In genomic region chr18:67701-68100, GRCh38 we compare ENCODE assay signal across 12 cellular contexts. TPM values are rescaled to one million over a fixed set of nuclear protein-coding genes. Genes with fewer than 3 reads are reported as not detected.
DNase-seq lines count a peak whose midpoint lies in the region; ATAC-seq, FAIRE-seq and TF ChIP-seq lines count a peak whose summit lies in the region.
"Not testable (repeated sequence)": the region's sequence is repeated elsewhere in the genome, so short reads cannot be mapped to it uniquely, and the experiment has no call there.
"Had no signal": no experiment of that assay in that cellular context is flagged by ENCODE, and none has a peak within 500 bp of the region (broad histone marks: within the 10 kb centered on the region; RNA-seq: fewer than 3 reads in every experiment).

No MANE protein-coding gene starts in this region.

- H3K36me3 ChIP-seq in K562 (ENCODE audit: control insufficient read depth, insufficient read depth, low read length); HepG2 (replicated peaks in 1 of 2; ENCODE audit: control insufficient read depth in 1 of 2, insufficient read depth in 2 of 2, low read length in 2 of 2): not testable (repeated sequence)

- H3K36me3 Mint-ChIP-seq in activated CD4-positive, alpha-beta T cell treated with anti-CD3 and anti-CD28 coated beads for 36 hours (ENCODE audit: low read depth); activated T-cell treated with anti-CD3 and anti-CD28 coated beads, Interleukin-2, amount 50 U/mL, for 72 hours (ENCODE audit: insufficient read depth in 2 of 2); activated naive CD4-positive, alpha-beta T cell treated with anti-CD3 and anti-CD28 coated beads, Interleukin-2, amount 50 U/mL, for 72 hours; stimulated activated effector memory CD8-positive, alpha-beta T cell treated with anti-CD3 and anti-CD28 coated beads, Interleukin-12 subunit alpha, Interleukin-12 subunit beta, amount 100 ng/mL, for 72 hours: not testable (repeated sequence)

- not testable (repeated sequence) for BruUV-seq in K562 (replicated peaks; lab: Mats Ljungman, UMichigan); HepG2 (replicated peaks; lab: Mats Ljungman, UMichigan)

- not testable (repeated sequence) for TF ChIP-seq CTCF in K562 (IDR thresholded peaks at IDR 0.05 in 2 of 3, conservative IDR thresholded peaks at IDR 0.05 in 1 of 3; ENCODE audit: insufficient read depth in 2 of 3, low read depth in 1 of 3, low read length in 3 of 3); HepG2 (CRISPR knock-in tag; IDR thresholded peaks at IDR 0.05)

- not testable (repeated sequence) for H3K9ac ChIP-seq in K562 (ENCODE audit: insufficient read depth in 1 of 2, low read depth in 2 of 2, low read length in 2 of 2); HepG2 (ENCODE audit: insufficient read depth, low read depth, low read length)

- H3K9me1 ChIP-seq in K562 (ENCODE audit: control insufficient read depth, insufficient read depth, low read length): not testable (repeated sequence)

- H2AFZ ChIP-seq in K562 (ENCODE audit: low read depth, low read length); HepG2 (ENCODE audit: low read length): not testable (repeated sequence)

- CTCF ChIA-PET in activated CD4-positive, alpha-beta T cell treated with anti-CD3 and anti-CD28 coated beads for 36 hours (lab: Charles Lee); K562 (lab: Yijun Ruan, JAX; ENCODE audit: low intra/inter-chr PET ratio); HepG2 (lab: Yijun Ruan, JAX; ENCODE audit: low intra/inter-chr PET ratio, low total read pairs): not testable (repeated sequence)

- not testable (repeated sequence) for H3K4me3 ChIP-seq in K562; HepG2 (replicated peaks in 1 of 3; ENCODE audit: insufficient read depth in 1 of 3, low read depth in 2 of 3, low read length in 3 of 3)

- in situ Hi-C loops in K562 (cut with MboI); HepG2 (cut with HindIII; ENCODE audit: extremely low pct_ligation_motif_present, low pct_unique_long_range_greater_than_20kb): not testable (repeated sequence)

- intact Hi-C loops in activated CD4-positive, alpha-beta T cell treated with anti-CD3 and anti-CD28 coated beads for 36 hours (cut with DNase I, micrococcal nuclease); K562 (cut with micrococcal nuclease); HepG2 (cut with micrococcal nuclease; ENCODE audit: unreplicated experiment): not testable (repeated sequence)

- not testable (repeated sequence) for DNase-seq in activated CD4-positive, alpha-beta T cell treated with anti-CD3 and anti-CD28 coated beads for 36 hours; activated T-cell treated with anti-CD3 and anti-CD28 coated beads, Interleukin-2, amount 50 U/mL, for 72 hours; activated naive CD4-positive, alpha-beta T cell treated with anti-CD3 and anti-CD28 coated beads, Interleukin-2, amount 50 U/mL, for 72 hours (ENCODE audit: low spot score in 2 of 2); K562 (ENCODE audit: extremely low read depth in 1 of 4, low spot score in 3 of 4); HepG2 (ENCODE audit: low spot score); stimulated activated effector memory CD8-positive, alpha-beta T cell treated with anti-CD3 and anti-CD28 coated beads, Interleukin-12 subunit alpha, Interleukin-12 subunit beta, amount 100 ng/mL, for 72 hours (ENCODE audit: low spot score in 2 of 2)

- H3K27me3 Mint-ChIP-seq in activated CD4-positive, alpha-beta T cell treated with anti-CD3 and anti-CD28 coated beads for 36 hours: peaks cover 22% of the 10 kb centered on the region
- peaks cover 12% of the 10 kb centered on the region for H3K27me3 Mint-ChIP-seq in activated T-cell treated with anti-CD3 and anti-CD28 coated beads, Interleukin-2, amount 50 U/mL, for 72 hours (ENCODE audit: low read depth)

- H3K9me3 ChIP-seq in K562 (replicated peaks; ENCODE audit: control insufficient read depth, insufficient read depth, low read depth, low read length); HepG2 (ENCODE audit: low read length): not testable (repeated sequence)

- H3K4me1 Mint-ChIP-seq in activated CD4-positive, alpha-beta T cell treated with anti-CD3 and anti-CD28 coated beads for 36 hours; activated T-cell treated with anti-CD3 and anti-CD28 coated beads, Interleukin-2, amount 50 U/mL, for 72 hours (ENCODE audit: low read depth); stimulated activated effector memory CD8-positive, alpha-beta T cell treated with anti-CD3 and anti-CD28 coated beads, Interleukin-12 subunit alpha, Interleukin-12 subunit beta, amount 100 ng/mL, for 72 hours: not testable (repeated sequence)

- H3K79me2 ChIP-seq in K562 (ENCODE audit: control insufficient read depth, insufficient read depth, low read length); HepG2 (ENCODE audit: insufficient read depth, low read length): not testable (repeated sequence)

- FAIRE-seq in K562 (lab: Jason Lieb, UNC); HepG2 (lab: Jason Lieb, UNC): not testable (repeated sequence)

- TF ChIP-seq POLR2A in K562 (conservative IDR thresholded peaks at IDR 0.05); HepG2 (IDR thresholded peaks at IDR 0.05; ENCODE audit: insufficient read depth in 1 of 2, low read depth in 2 of 2, low read length in 2 of 2): not testable (repeated sequence)

- H4K20me1 ChIP-seq in K562 (replicated peaks; ENCODE audit: control insufficient read depth, insufficient read depth, low read length); HepG2 (ENCODE audit: insufficient read depth, low read length): not testable (repeated sequence)

- not testable (repeated sequence) for H3K27ac Mint-ChIP-seq in activated CD4-positive, alpha-beta T cell treated with anti-CD3 and anti-CD28 coated beads for 36 hours; activated T-cell treated with anti-CD3 and anti-CD28 coated beads, Interleukin-2, amount 50 U/mL, for 72 hours; activated naive CD4-positive, alpha-beta T cell treated with anti-CD3 and anti-CD28 coated beads, Interleukin-2, amount 50 U/mL, for 72 hours; stimulated activated effector memory CD8-positive, alpha-beta T cell treated with anti-CD3 and anti-CD28 coated beads, Interleukin-12 subunit alpha, Interleukin-12 subunit beta, amount 100 ng/mL, for 72 hours

- H3K27ac ChIP-seq in K562 (ENCODE audit: extremely low read depth, low read depth, low read length); HepG2 (ENCODE audit: extremely low read length, insufficient read depth, low read length): not testable (repeated sequence)

- not testable (repeated sequence) for H3K4me3 Mint-ChIP-seq in activated CD4-positive, alpha-beta T cell treated with anti-CD3 and anti-CD28 coated beads for 36 hours; activated T-cell treated with anti-CD3 and anti-CD28 coated beads, Interleukin-2, amount 50 U/mL, for 72 hours; stimulated activated effector memory CD8-positive, alpha-beta T cell treated with anti-CD3 and anti-CD28 coated beads, Interleukin-12 subunit alpha, Interleukin-12 subunit beta, amount 100 ng/mL, for 72 hours

- H3K4me2 ChIP-seq in K562 (ENCODE audit: insufficient read depth, low read length); HepG2 (ENCODE audit: low read depth, low read length): not testable (repeated sequence)

- peaks cover 7 to 21% of the 10 kb centered on the region in 2 experiments; a peak in 4 of 5 replicates for H3K27me3 ChIP-seq in K562 (ENCODE audit: control insufficient read depth in 2 of 2, insufficient read depth in 2 of 2, low read length in 2 of 2)
- not testable (repeated sequence) for H3K27me3 ChIP-seq in HepG2 (ENCODE audit: control insufficient read depth in 1 of 2, insufficient read depth in 2 of 2, low read length in 2 of 2)

- not testable (repeated sequence) for H3K9me3 Mint-ChIP-seq in activated CD4-positive, alpha-beta T cell treated with anti-CD3 and anti-CD28 coated beads for 36 hours (ENCODE audit: low read depth); activated T-cell treated with anti-CD3 and anti-CD28 coated beads, Interleukin-2, amount 50 U/mL, for 72 hours; activated naive CD4-positive, alpha-beta T cell treated with anti-CD3 and anti-CD28 coated beads, Interleukin-2, amount 50 U/mL, for 72 hours; stimulated activated effector memory CD8-positive, alpha-beta T cell treated with anti-CD3 and anti-CD28 coated beads, Interleukin-12 subunit alpha, Interleukin-12 subunit beta, amount 100 ng/mL, for 72 hours

- ATAC-seq in GM18867 (IDR thresholded peaks at IDR 0.05; ENCODE audit: unreplicated experiment) (peak; percentile 42), esophagus mucosa (peak; percentile 11)
- ATAC-seq in activated CD4-positive, alpha-beta T cell treated with anti-CD3 and anti-CD28 coated beads for 36 hours: peak; percentile 84
- ATAC-seq in activated T-cell treated with anti-CD3 and anti-CD28 coated beads, Interleukin-2, amount 50 U/mL, for 72 hours (replicated peaks in 1 of 2): peak; percentile 87 to 90
- peak; percentile 24 to 95 for ATAC-seq in activated naive CD4-positive, alpha-beta T cell treated with anti-CD3 and anti-CD28 coated beads, Interleukin-2, amount 50 U/mL, for 72 hours
- not testable (repeated sequence) for ATAC-seq in K562, HepG2
- ATAC-seq in stimulated activated effector memory CD8-positive, alpha-beta T cell treated with anti-CD3 and anti-CD28 coated beads, Interleukin-12 subunit alpha, Interleukin-12 subunit beta, amount 100 ng/mL, for 72 hours: peak; percentile 84

- H3K4me1 ChIP-seq in K562 (replicated peaks in 1 of 2; ENCODE audit: control insufficient read depth in 2 of 2, insufficient read depth in 2 of 2, low read length in 2 of 2): not testable (repeated sequence)
- H3K4me1 ChIP-seq in HepG2 (ENCODE audit: insufficient read depth, low read length): peaks cover 15% of the 10 kb centered on the region

- TF ChIP-seq EP300 in K562 (IDR thresholded peaks at IDR 0.05; ENCODE audit: low read length); HepG2 (IDR thresholded peaks at IDR 0.05; ENCODE audit: low read depth in 2 of 2, low read length in 2 of 2); HepG2 (CRISPR knock-in tag; IDR thresholded peaks at IDR 0.05; ENCODE audit: borderline replicate concordance): not testable (repeated sequence)

- TF ChIP-seq RAD21 in K562 (CRISPR knock-in tag; conservative IDR thresholded peaks at IDR 0.05 in 1 of 2, IDR thresholded peaks at IDR 0.05 in 1 of 2); HepG2 (CRISPR knock-in tag; IDR thresholded peaks at IDR 0.05): not testable (repeated sequence)

- POLR2A ChIA-PET in activated CD4-positive, alpha-beta T cell treated with anti-CD3 and anti-CD28 coated beads for 36 hours (lab: Charles Lee); K562 (lab: Yijun Ruan, JAX); HepG2 (lab: Yijun Ruan, JAX): not testable (repeated sequence)

- 1% methylated on average over 9 of the region's 9 CpGs for WGBS in K562 (ENCODE audit: insufficient coverage, low coverage, missing lambda C conversion rate)
- 78% methylated on average over 9 of the region's 9 CpGs for WGBS in HepG2 (ENCODE audit: low lambda C conversion rate)

RNA-seq across cellular contexts. Expression of gene TUBB8B, which starts 18.3 kb away (rescaled TPM):
- total RNA-seq in activated CD4-positive, alpha-beta T cell treated with anti-CD3 and anti-CD28 coated beads for 36 hours: not detected
- not detected for total RNA-seq in activated T-cell treated with anti-CD3 and anti-CD28 coated beads, Interleukin-2, amount 50 U/mL, for 72 hours
- total RNA-seq in activated naive CD4-positive, alpha-beta T cell treated with anti-CD3 and anti-CD28 coated beads, Interleukin-2, amount 50 U/mL, for 72 hours: not detected
- 0.49 TPM in 1 of 2 replicates, not detected in the other for total RNA-seq in K562 (2011; cell fraction: chromatin; rRNA removed; ENCODE audit: low replicate concordance)
- not detected in 2 replicates for total RNA-seq in K562 (2011; cell fraction: nucleolus; rRNA removed)
- not detected in 2 replicates for total RNA-seq in K562 (2011; cell fraction: nucleoplasm; rRNA removed)
- total RNA-seq in K562 (2014; rRNA removed): not detected in 2 replicates
- total RNA-seq in K562 (2014; rRNA removed; fragmentation: Illumina TruSeq; extraction: Trizol): not detected in 2 replicates
- not detected in 2 replicates for total RNA-seq in K562 (2015; rRNA removed; fragmentation: Illumina TruSeq; extraction: Trizol)
- total RNA-seq in K562 (2021): not detected in 2 replicates
- polyA plus RNA-seq in K562 (2011; rRNA removed): 0.08 TPM in 1 of 2 replicates, not detected in the other
- 0.09 TPM in 1 of 2 replicates, not detected in the other for polyA plus RNA-seq in K562 (2011; cell fraction: cytosol; rRNA removed)
- 0.17 TPM in 1 of 2 replicates, not detected in the other for polyA plus RNA-seq in K562 (2011; cell fraction: nucleus; rRNA removed)
- polyA plus RNA-seq in K562 (2012): not detected in 2 replicates
- polyA plus RNA-seq in K562 (2014; fragmentation: Illumina TruSeq; extraction: Trizol): 0.11 TPM in 1 of 2 replicates, not detected in the other
- polyA plus RNA-seq in K562 (2014; fragmentation: Nextera tagmentation; extraction: Ambion mirVana): not detected
- polyA plus RNA-seq in K562 (2014; rRNA removed): not detected in 2 replicates
- not detected in 2 replicates for polyA minus RNA-seq in K562 (2011; rRNA and poly(A)+ RNA removed)
- not detected in 2 replicates for polyA minus RNA-seq in K562 (2011; cell fraction: cytosol; rRNA and poly(A)+ RNA removed)
- polyA minus RNA-seq in K562 (2011; cell fraction: nucleus; rRNA and poly(A)+ RNA removed): not detected in 2 replicates
- not detected for total RNA-seq in esophagus mucosa
- 0.71 and 0.98 TPM in 2 replicates for total RNA-seq in HepG2 (2016; rRNA removed; fragmentation: Illumina TruSeq; extraction: Trizol)
- total RNA-seq in HepG2 (2016; cell fraction: cytosol; rRNA removed; fragmentation: Illumina TruSeq; extraction: Trizol; ENCODE audit: low read depth): 0.51 and 0.88 TPM in 2 replicates
- 0.71 and 0.74 TPM in 2 replicates for total RNA-seq in HepG2 (2016; cell fraction: insoluble cytoplasmic fraction; rRNA removed; fragmentation: Illumina TruSeq; extraction: Trizol)
- total RNA-seq in HepG2 (2016; cell fraction: membrane; rRNA removed; fragmentation: Illumina TruSeq; extraction: Trizol): 1.3 and 1.4 TPM in 2 replicates
- total RNA-seq in HepG2 (2016; cell fraction: nucleus; rRNA removed; fragmentation: Illumina TruSeq; extraction: Trizol): not detected in 2 replicates
- 4.4 and 6.7 TPM in 2 replicates for polyA plus RNA-seq in HepG2 (2011; rRNA removed)
- polyA plus RNA-seq in HepG2 (2011; cell fraction: cytosol; rRNA removed): 2.2 and 6.5 TPM in 2 replicates
- polyA plus RNA-seq in HepG2 (2011; cell fraction: nucleus; rRNA removed): 5.7 and 15.2 TPM in 2 replicates
- polyA plus RNA-seq in HepG2 (2012): 0.51 and 2.7 TPM in 2 replicates
- 0.77 and 1.1 TPM in 2 replicates for polyA plus RNA-seq in HepG2 (2016; cell fraction: cytosol; fragmentation: Illumina TruSeq; extraction: Trizol; ENCODE audit: low read depth)
- polyA plus RNA-seq in HepG2 (2016; cell fraction: insoluble cytoplasmic fraction; fragmentation: Illumina TruSeq; extraction: Trizol; ENCODE audit: low read depth): 0.75 and 0.88 TPM in 2 replicates
- 1.4 and 2.1 TPM in 2 replicates for polyA plus RNA-seq in HepG2 (2016; cell fraction: membrane; fragmentation: Illumina TruSeq; extraction: Trizol; ENCODE audit: low read depth)
- 2.2 and 2.4 TPM in 2 replicates for polyA plus RNA-seq in HepG2 (2016; cell fraction: nucleus; fragmentation: Illumina TruSeq; extraction: Trizol; ENCODE audit: insufficient read depth, low read depth)
- polyA minus RNA-seq in HepG2 (2011; rRNA and poly(A)+ RNA removed; ENCODE audit: low replicate concordance): 0.65 and 4.4 TPM in 2 replicates
- polyA minus RNA-seq in HepG2 (2011; cell fraction: cytosol; rRNA and poly(A)+ RNA removed): not detected in 2 replicates
- 0.99 and 1.4 TPM in 2 replicates for polyA minus RNA-seq in HepG2 (2011; cell fraction: nucleus; rRNA and poly(A)+ RNA removed)
- total RNA-seq: A172; CD4-positive, alpha-beta T cell; CD8-positive, alpha-beta T cell had no signal
- polyA plus RNA-seq: A549 had no signal
